In the genomic region with DNA sequence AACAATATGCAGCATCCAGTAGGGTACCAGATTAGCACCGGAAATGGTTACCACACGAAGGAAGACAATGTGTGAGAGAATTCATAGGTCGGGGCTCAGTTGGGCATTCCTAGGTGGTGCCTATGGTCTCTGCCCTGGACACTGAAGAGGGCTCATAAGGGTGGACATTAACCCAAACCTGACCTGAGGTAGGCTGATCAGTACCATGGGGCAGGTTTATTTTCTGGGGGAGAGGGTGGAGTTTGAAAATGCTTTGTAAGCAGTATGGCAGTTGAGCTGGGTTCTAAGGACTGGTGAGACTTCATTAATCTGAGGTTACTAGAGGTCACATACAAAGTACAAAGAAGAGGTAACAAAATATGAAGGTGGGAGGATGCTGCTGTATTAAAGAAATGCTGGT, we compare ENCODE assay signal across 17 cellular contexts.
"Had no signal": no experiment of that assay in that cellular context is flagged by ENCODE, and none has a peak within 500 bp of the region (broad histone marks: within the 10 kb centered on the region; RNA-seq: fewer than 3 reads in every experiment).

No MANE protein-coding gene starts in this region.

- H3K36me3 ChIP-seq: heart left ventricle, neural progenitor cell had no signal

- ATAC-seq: activated CD8-positive, alpha-beta memory T cell treated with anti-CD3 and anti-CD28 coated beads, Interleukin-2, amount 10 ng/mL, durations not matched to agents 7 days and 5 days; activated T-cell treated with anti-CD3 and anti-CD28 coated beads, Interleukin-2, amount 50 U/mL, for 4 hours; heart left ventricle; left lobe of liver had no signal

- FAIRE-seq: bronchial epithelial cell, frontal cortex, islet of Langerhans had no signal

- H3K27ac ChIP-seq: heart left ventricle, neural progenitor cell, parathyroid adenoma had no signal

- H3K79me2 ChIP-seq: parathyroid adenoma had no signal

- H3K4me1 ChIP-seq: heart left ventricle, neural progenitor cell, parathyroid adenoma had no signal

- H3K9ac ChIP-seq: neural progenitor cell, parathyroid adenoma had no signal

- H3K27me3 ChIP-seq: neural progenitor cell had no signal

- H3K4me2 ChIP-seq: neural progenitor cell had no signal

- H2AFZ ChIP-seq: neural progenitor cell, parathyroid adenoma had no signal

- DNase-seq: activated CD4-positive, alpha-beta T cell treated with anti-CD3 and anti-CD28 coated beads, Interleukin-2, amount 50 U/mL, for 4 hours; activated CD4-positive, CD25-positive, alpha-beta regulatory T cell treated with anti-CD3 and anti-CD28 coated beads, Interleukin-2, amount 50 U/mL, for 72 hours; activated CD8-positive, alpha-beta memory T cell treated with anti-CD3 and anti-CD28 coated beads, Interleukin-2, amount 10 ng/mL, durations not matched to agents 7 days and 5 days; activated effector memory CD4-positive, alpha-beta T cell treated with anti-CD3 and anti-CD28 coated beads, Interleukin-2, amount 50 U/mL, for 16 hours; activated T-cell treated with anti-CD3 and anti-CD28 coated beads, Interleukin-2, amount 50 U/mL, for 4 hours; heart left ventricle; mammary epithelial cell; stimulated activated CD4-positive, alpha-beta T cell treated with anti-CD3 and anti-CD28 coated beads, Interleukin-12 subunit alpha, Interleukin-12 subunit beta, amount 100 ng/mL, for 4 hours; stimulated activated naive CD4-positive, alpha-beta T cell treated with Interleukin-2 at 50 U/mL for 16 hours; T-helper 9 cell; trophoblast cell had no signal

- H3K4me3 ChIP-seq: heart left ventricle, neural progenitor cell had no signal
